17 cellular contexts compared by ENCODE assay signal in genomic region chr16:16052916-16053315, GRCh38.
DNase-seq lines count a peak whose midpoint lies in the region; ATAC-seq and TF ChIP-seq lines count a peak whose summit lies in the region.
"Had no signal": no experiment of that assay in that cellular context is flagged by ENCODE, and none has a peak within 500 bp of the region (broad histone marks: within the 10 kb centered on the region; RNA-seq: fewer than 3 reads in every experiment).

No MANE protein-coding gene starts in this region.

- H3K27ac ChIP-seq in ACC112 (ENCODE audit: low read depth, low read length), result peak overlapping the region; percentile 27; the same call in 1 of the 2 replicates

- in situ Hi-C loops in astrocyte of the spinal cord (cut with HindIII; ENCODE audit: low sequenced_read_pairs), result no loop called here

- ATAC-seq in GM18907 (IDR thresholded peaks at IDR 0.05; ENCODE audit: unreplicated experiment), result no peak

- H3K4me1 ChIP-seq in ACC112 (ENCODE audit: control insufficient read depth, insufficient read depth, low read length, unreplicated experiment), result no peaks in the 10 kb centered on the region
- H3K4me1 ChIP-seq: Caco-2 had no signal

- H3K79me2 ChIP-seq in ACC112 (ENCODE audit: control insufficient read depth, insufficient read depth, low read length, unreplicated experiment), result no peaks in the 10 kb centered on the region

- TF ChIP-seq CTCF in astrocyte of the spinal cord (IDR thresholded peaks at IDR 0.05; ENCODE audit: low read depth, low read length), result no peak

- no peak overlapping the region for H3K4me3 ChIP-seq in ACC112 (ENCODE audit: low read depth, low read length)
- no peak overlapping the region for H3K4me3 ChIP-seq in astrocyte of the spinal cord (ENCODE audit: low read depth, low read length)

- H3K36me3 ChIP-seq in ACC112 (ENCODE audit: insufficient read depth, low read length), result peaks cover 22% of the 10 kb centered on the region

- H3K27me3 ChIP-seq in ACC112 (ENCODE audit: insufficient read depth, low read length), result no peaks in the 10 kb centered on the region

- peak; percentile 28 for DNase-seq in HT1080 (ENCODE audit: low read depth)
- DNase-seq in astrocyte of the spinal cord (ENCODE audit: low read depth, low spot score), result peak; percentile 33
- DNase-seq in iris pigment epithelial cell (ENCODE audit: low read depth), result peak; percentile 86
- no peak for DNase-seq in glomerular visceral epithelial cell (ENCODE audit: extremely low spot score)
- no peak for DNase-seq in GF-D8 (lab: John Stamatoyannopoulos, UW)
- DNase-seq in activated effector memory CD4-positive, alpha-beta T cell treated with anti-CD3 and anti-CD28 coated beads, Interleukin-2, amount 50 U/mL, for 16 hours, result no peak
- DNase-seq: 8988T, Caco-2, DMS53, GDM1, MV-4-11, NCI-H1417 treated with DMSO at 0.1 percent for 48 hours, NCI-H2029 treated with DMSO at 0.1 percent for 48 hours, NCI-H510A treated with DMSO at 0.1 percent for 48 hours, SHP77 treated with DMSO at 0.1 percent for 48 hours had no signal

- H2AFZ ChIP-seq in ACC112 (ENCODE audit: low read length, unreplicated experiment), result no peak overlapping the region

Comparison
In these comparisons a context has a peak if more than half of its experiments do, and no peak if none do; other contexts are left out.
1. DNase-seq: peak in HT1080 (single experiment), astrocyte of the spinal cord (single experiment) and iris pigment epithelial cell (single experiment); none in glomerular visceral epithelial cell (single experiment), GF-D8 (single experiment) and activated effector memory CD4-positive, alpha-beta T cell treated with anti-CD3 and anti-CD28 coated beads, Interleukin-2, amount 50 U/mL, for 16 hours (single experiment).